Comparison of ENCODE assay signal across 8 cellular contexts in genomic region chr10:31133628-31134302, GRCh38.
DNase-seq lines count a peak whose midpoint lies in the region; ATAC-seq and TF ChIP-seq lines count a peak whose summit lies in the region.

No MANE protein-coding gene starts in this region.

- H3K9me3 ChIP-seq in Peyer's patch (no peaks in the 10 kb centered on the region), neutrophil (no peaks in the 10 kb centered on the region), stomach smooth muscle (ENCODE audit: control insufficient read depth in 2 of 2, low read length in 2 of 2) (no peaks in the 10 kb centered on the region)

- TF ChIP-seq POLR2A in Peyer's patch (IDR thresholded peaks at IDR 0.05), result peak; percentile 35 to 40

- H3K36me3 ChIP-seq in Peyer's patch, result no peaks in the 10 kb centered on the region
- no peaks in the 10 kb centered on the region for H3K36me3 ChIP-seq in neutrophil
- no peaks in the 10 kb centered on the region for H3K36me3 ChIP-seq in stomach smooth muscle (ENCODE audit: control insufficient read depth in 2 of 2, insufficient read depth in 2 of 2, low read length in 2 of 2)

- peak; percentile 58 for ATAC-seq in HG03460 (IDR thresholded peaks at IDR 0.05; ENCODE audit: unreplicated experiment)

- H3K9ac ChIP-seq in stomach smooth muscle (ENCODE audit: low read length in 2 of 2), result peak overlapping the region; percentile 67 to 74

- peak overlapping the region; percentile 71 to 88 (median 79) for H3K27ac ChIP-seq in Peyer's patch
- H3K27ac ChIP-seq in neutrophil, result peak overlapping the region; percentile 77
- peak overlapping the region; percentile 79 for H3K27ac ChIP-seq in stomach smooth muscle (ENCODE audit: low read length)

- TF ChIP-seq CTCF in Peyer's patch (IDR thresholded peaks at IDR 0.05), result no peak
- TF ChIP-seq CTCF in neutrophil (IDR thresholded peaks at IDR 0.05), result no peak

- DNase-seq in NCI-H2196 (lab: John Stamatoyannopoulos, UW; ENCODE audit: unreplicated experiment), result peak; percentile 58
- DNase-seq in NCI-H2196 treated with DMSO at 0.1 percent for 48 hours (lab: John Stamatoyannopoulos, UW; ENCODE audit: unreplicated experiment), result no peak
- DNase-seq in Peyer's patch, result peak; percentile 78 to 90 (median 84)
- peak; percentile 64 for DNase-seq in activated naive CD4-positive, alpha-beta T cell treated with Interleukin-2 at 50 U/mL for 16 hours
- peak; percentile 81 for DNase-seq in germinal center (ENCODE audit: low spot score)

- H3K4me3 ChIP-seq in Peyer's patch (peak overlapping the region; percentile 42 to 73 (median 52)), neutrophil (ENCODE audit: low read depth in 1 of 2, low read length in 1 of 2) (peak overlapping the region; percentile 67 to 71), stomach smooth muscle (ENCODE audit: low read length in 2 of 2) (peak overlapping the region; percentile 69 to 76)

- H3K4me1 ChIP-seq in Peyer's patch (peaks cover 0 to 19% (median 5%) of the 10 kb centered on the region in 4 donors), neutrophil (ENCODE audit: control insufficient read depth in 1 of 2, insufficient read depth in 1 of 2, low read depth in 1 of 2, low read length in 1 of 2) (peaks cover 11 to 14% of the 10 kb centered on the region in 2 experiments), stomach smooth muscle (ENCODE audit: control insufficient read depth, insufficient read depth, low read length) (peaks cover 30% of the 10 kb centered on the region)

- H3K27me3 ChIP-seq in Peyer's patch, result no peaks in the 10 kb centered on the region
- no peaks in the 10 kb centered on the region for H3K27me3 ChIP-seq in neutrophil
- H3K27me3 ChIP-seq in stomach smooth muscle (ENCODE audit: control insufficient read depth in 1 of 2, insufficient read depth in 2 of 2, low read length in 2 of 2), result no peaks in the 10 kb centered on the region
